ENCODE assay signal across 18 cellular contexts in genomic region chrX:120773801-120774200, GRCh38.
"Had no signal": no experiment of that assay in that cellular context is flagged by ENCODE, and none has a peak within 500 bp of the region (broad histone marks: within the 10 kb centered on the region; RNA-seq: fewer than 3 reads in every experiment).

No MANE protein-coding gene starts in this region.

- DNase-seq: activated CD4-positive, alpha-beta T cell treated with anti-CD3 and anti-CD28 coated beads for 4 hours; activated CD8-positive, alpha-beta memory T cell treated with anti-CD3 and anti-CD28 coated beads, Interleukin-2, amount 50 U/mL, for 4 hours; activated CD8-positive, alpha-beta T cell treated with anti-CD3 and anti-CD28 coated beads for 36 hours; activated gamma-delta T cell treated with Interleukin-2 at 50 U/mL for 16 hours; activated naive CD4-positive, alpha-beta T cell treated with anti-CD3 and anti-CD28 coated beads, Interleukin-2, amount 50 U/mL, for 16 hours; activated T-cell treated with anti-CD3 and anti-CD28 coated beads, Interleukin-2, amount 50 U/mL, for 72 hours; caudate nucleus; KG1; NCI-H1048; NCI-H146; NCI-H187 treated with DMSO at 0.1 percent for 48 hours; NCI-H2081 treated with DMSO at 0.1 percent for 48 hours; NCI-H446; NCI-H524; NCI-H82 had no signal

- H3K27me3 Mint-ChIP-seq: activated CD8-positive, alpha-beta T cell treated with anti-CD3 and anti-CD28 coated beads for 36 hours had no signal

- H3K4me3 ChIP-seq: SK-N-MC had no signal

- ATAC-seq: activated CD4-positive, CD25-positive, alpha-beta regulatory T cell treated with anti-CD3 and anti-CD28 coated beads, Interleukin-2, amount 50 U/mL, for 24 hours; activated CD8-positive, alpha-beta T cell treated with anti-CD3 and anti-CD28 coated beads for 36 hours; activated T-cell treated with anti-CD3 and anti-CD28 coated beads, Interleukin-2, amount 50 U/mL, for 72 hours had no signal

- H3K4me3 Mint-ChIP-seq: activated CD8-positive, alpha-beta T cell treated with anti-CD3 and anti-CD28 coated beads for 36 hours; activated T-cell treated with anti-CD3 and anti-CD28 coated beads, Interleukin-2, amount 50 U/mL, for 72 hours had no signal

- H3K27ac Mint-ChIP-seq: activated CD8-positive, alpha-beta T cell treated with anti-CD3 and anti-CD28 coated beads for 36 hours; activated T-cell treated with anti-CD3 and anti-CD28 coated beads, Interleukin-2, amount 50 U/mL, for 72 hours; activated T-helper 2 cell treated with anti-CD3 and anti-CD28 coated beads, Interferon-gamma antibody, Interleukin-2, Interleukin-4, amounts not matched to agents 10 μg/mL and 5 μg/mL and 100 μg/mL, durations not matched to agents 14 hours and 24 hours and 36 hours had no signal
